ENCODE assay signal across 1 cellular context in the genomic region with DNA sequence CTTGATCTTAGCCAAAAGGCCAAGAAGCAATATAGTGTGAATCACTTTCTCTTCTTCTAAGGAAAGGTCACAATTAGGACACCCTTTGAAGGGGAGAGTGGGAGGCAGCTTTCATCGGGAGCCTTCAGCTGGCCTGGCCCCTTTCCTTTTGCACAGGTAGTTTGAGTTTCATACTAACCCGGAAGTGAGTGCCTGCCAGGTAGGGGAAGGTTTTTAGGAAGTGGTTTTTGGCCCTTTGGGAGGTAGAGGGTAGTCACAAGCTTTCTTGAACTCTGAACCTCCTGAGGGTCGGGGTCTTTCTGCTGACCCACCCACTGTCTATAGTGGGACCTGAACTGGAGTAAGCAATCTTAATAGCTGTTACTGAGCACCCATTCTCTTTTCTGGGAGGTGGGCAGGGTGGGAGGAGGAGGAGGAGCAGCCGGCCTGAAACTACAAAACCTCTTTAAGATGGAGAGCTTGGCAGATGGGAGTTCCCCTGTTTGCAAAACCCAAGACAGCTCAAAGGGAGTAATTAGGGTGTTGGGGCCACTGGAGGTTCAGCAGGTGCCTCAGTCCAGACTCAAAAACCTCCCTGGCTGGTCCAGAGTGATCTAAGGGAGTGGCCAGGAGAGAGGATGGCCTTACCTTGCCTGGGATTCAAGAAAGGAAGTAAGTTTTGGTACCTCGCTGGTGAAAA.
TF ChIP-seq lines count a peak whose summit lies in the region.

No MANE protein-coding gene starts in this region.

TF ChIP-seq in IMR-90, 13 proteins besides CTCF, POLR2A, EP300 and RAD21:
- TF ChIP-seq MAZ (IDR thresholded peaks at IDR 0.05; ENCODE audit: borderline replicate concordance, low read depth, low read length) (no peak), FOS (IDR thresholded peaks at IDR 0.05; ENCODE audit: low read depth, low read length) (no peak), SMC3 (IDR thresholded peaks at IDR 0.05; ENCODE audit: low read depth, low read length) (no peak), NFE2L2 (IDR thresholded peaks at IDR 0.05; ENCODE audit: low read depth, low read length) (no peak), CEBPB (IDR thresholded peaks at IDR 0.05; ENCODE audit: low read depth, low read length) (no peak), ELK1 (IDR thresholded peaks at IDR 0.05; ENCODE audit: borderline replicate concordance, low read depth, low read length) (no peak), BHLHE40 (IDR thresholded peaks at IDR 0.05; ENCODE audit: low read depth, low read length) (no peak), MAFK (IDR thresholded peaks at IDR 0.05; ENCODE audit: low read depth, low read length) (no peak), RCOR1 (IDR thresholded peaks at IDR 0.05; ENCODE audit: insufficient replicate concordance, low read length) (no peak), CHD1 (IDR thresholded peaks at IDR 0.05; ENCODE audit: low read depth, low read length) (no peak), RFX5 (IDR thresholded peaks at IDR 0.05; ENCODE audit: low read depth, low read length) (no peak)
- TF ChIP-seq, protein P1, sequence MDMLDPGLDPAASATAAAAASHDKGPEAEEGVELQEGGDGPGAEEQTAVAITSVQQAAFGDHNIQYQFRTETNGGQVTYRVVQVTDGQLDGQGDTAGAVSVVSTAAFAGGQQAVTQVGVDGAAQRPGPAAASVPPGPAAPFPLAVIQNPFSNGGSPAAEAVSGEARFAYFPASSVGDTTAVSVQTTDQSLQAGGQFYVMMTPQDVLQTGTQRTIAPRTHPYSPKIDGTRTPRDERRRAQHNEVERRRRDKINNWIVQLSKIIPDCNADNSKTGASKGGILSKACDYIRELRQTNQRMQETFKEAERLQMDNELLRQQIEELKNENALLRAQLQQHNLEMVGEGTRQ (IDR thresholded peaks at IDR 0.05; ENCODE audit: low read depth, low read length): no peak
TF ChIP-seq in IMR-90: peak in this region for 0.
